ENCODE assay signal across 15 cellular contexts in the genomic region with DNA sequence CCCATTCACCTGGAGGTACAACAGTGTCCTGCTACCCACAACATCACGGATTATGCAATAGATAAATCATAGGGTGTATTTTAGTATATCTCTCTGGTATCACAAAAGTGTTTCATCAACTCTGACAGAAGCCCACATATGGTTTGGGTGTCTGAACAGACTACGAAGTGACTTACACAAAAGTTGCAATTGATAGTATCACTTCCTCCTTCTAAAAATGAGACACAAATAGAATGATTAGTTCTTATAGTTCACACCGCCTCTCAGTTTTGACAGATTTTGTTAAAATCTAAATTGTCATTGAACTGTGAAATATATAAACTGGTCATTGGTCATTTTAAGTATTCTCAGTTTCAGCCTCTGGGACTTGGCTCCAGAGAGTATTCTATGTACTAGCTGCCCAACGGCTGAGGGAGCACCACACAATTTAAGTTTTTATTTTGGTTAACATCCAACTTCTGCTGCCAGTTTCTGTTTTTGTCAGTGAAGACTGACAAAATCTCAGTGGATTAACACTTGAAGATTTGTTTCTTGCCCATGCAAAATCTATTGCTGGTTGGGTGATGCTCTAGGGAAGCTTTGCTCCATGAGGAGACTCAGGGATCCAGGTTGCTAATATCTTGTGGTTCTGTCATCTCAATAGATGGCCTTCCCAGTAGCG.
DNase-seq lines count a peak whose midpoint lies in the region; ATAC-seq, FAIRE-seq and TF ChIP-seq lines count a peak whose summit lies in the region.
"Had no signal": no experiment of that assay in that cellular context is flagged by ENCODE, and none has a peak within 500 bp of the region (broad histone marks: within the 10 kb centered on the region; RNA-seq: fewer than 3 reads in every experiment).

No MANE protein-coding gene starts in this region.

- no peak overlapping the region for H3K27ac Mint-ChIP-seq in neural progenitor cell
- no peak overlapping the region for H3K27ac Mint-ChIP-seq in T-helper 17 cell
- H3K27ac Mint-ChIP-seq: endodermal cell, WTC11 had no signal

- TF ChIP-seq POLR2A in H1 (IDR thresholded peaks at IDR 0.05; ENCODE audit: control extremely low read depth in 1 of 2, low read depth in 2 of 2, low read length in 2 of 2) (no peak), thyroid gland (IDR thresholded peaks at IDR 0.05) (no peak)

- no peaks in the 10 kb centered on the region for H3F3A ChIP-seq in neural progenitor cell (ENCODE audit: low read depth)

- H3K4me2 ChIP-seq in H1 (ENCODE audit: insufficient read depth in 1 of 2, low read depth in 2 of 2, low read length in 2 of 2) (no peak overlapping the region), neural progenitor cell (no peak overlapping the region)

- H3K23me2 ChIP-seq in H1 (ENCODE audit: low read depth, low read length): no peaks in the 10 kb centered on the region; the same call in 1 of the 2 replicates

- TF ChIP-seq CTCF in H1 (IDR thresholded peaks at IDR 0.05; ENCODE audit: control extremely low read depth in 1 of 3, insufficient read depth in 1 of 3, low read depth in 1 of 3, low read length in 3 of 3): no peak
- TF ChIP-seq CTCF in neural progenitor cell (IDR thresholded peaks at IDR 0.05): no peak
- no peak for TF ChIP-seq CTCF in thyroid gland (IDR thresholded peaks at IDR 0.05)

- H2BK20ac ChIP-seq in H1 (ENCODE audit: low read length): no peak overlapping the region

- TF ChIP-seq EP300 in H1 (IDR thresholded peaks at IDR 0.05; ENCODE audit: borderline replicate concordance in 1 of 2, low read depth in 2 of 2, low read length in 2 of 2): no peak

- H3K27me3 Mint-ChIP-seq in neural progenitor cell (ENCODE audit: insufficient read depth, low read depth): no peaks in the 10 kb centered on the region
- H3K27me3 Mint-ChIP-seq in T-helper 17 cell: no peaks in the 10 kb centered on the region

- no peak overlapping the region for H3K18ac ChIP-seq in H1 (ENCODE audit: extremely low read depth, low read length)

- H2BK5ac ChIP-seq in H1 (ENCODE audit: low read depth, low read length): no peak overlapping the region

- H2BK120ac ChIP-seq in H1 (replicated peaks; ENCODE audit: low read depth, low read length): no peak overlapping the region

- WGBS in H1 (ENCODE audit: extremely low coverage in 1 of 2, insufficient coverage in 1 of 2, insufficient read length in 1 of 2, insufficient replicate concordance in 2 of 2, low coverage in 1 of 2, low lambda C conversion rate in 2 of 2, missing lambda C conversion rate in 1 of 2), 2 experiments: 95% methylated on average over 5 of the region's 5 CpGs; no CpG with 5 or more reads in 1 of the 2 experiments
- 92 to 98% methylated on average over 5 of the region's 5 CpGs for WGBS in thyroid gland, 2 donors

- H3K4me1 Mint-ChIP-seq in neural progenitor cell (no peaks in the 10 kb centered on the region), T-helper 17 cell (no peaks in the 10 kb centered on the region)
- H3K4me1 Mint-ChIP-seq: WTC11 had no signal

- no peak overlapping the region for H3K4me3 ChIP-seq in H1 (ENCODE audit: extremely low read depth in 1 of 4, insufficient read depth in 2 of 4, low read depth in 3 of 4, low read length in 4 of 4)
- no peak overlapping the region for H3K4me3 ChIP-seq in neural progenitor cell
- no peak overlapping the region for H3K4me3 ChIP-seq in thyroid gland (replicated peaks in 1 of 3)
- no peak overlapping the region for H3K4me3 ChIP-seq in HAP-1

- H3K9me3 ChIP-seq in H1 (ENCODE audit: insufficient read depth in 2 of 2, low read depth in 1 of 2, low read length in 1 of 2) (no peaks in the 10 kb centered on the region), neural progenitor cell (ENCODE audit: low read depth) (no peaks in the 10 kb centered on the region), thyroid gland (no peaks in the 10 kb centered on the region), T-helper 17 cell (ENCODE audit: control insufficient read depth, low read length, poor library complexity, severe bottlenecking) (no peaks in the 10 kb centered on the region), HAP-1 (no peaks in the 10 kb centered on the region)
- H3K9me3 ChIP-seq: neutrophil had no signal

- H3K9ac ChIP-seq in H1 (replicated peaks in 1 of 4; ENCODE audit: extremely low read depth in 1 of 4, low read depth in 3 of 4, low read length in 3 of 4) (no peak overlapping the region), neural progenitor cell (no peak overlapping the region)

- CTCF ChIA-PET in H1 (lab: Charles Lee; ENCODE audit: partially characterized antibody): no interaction called here

- ATAC-seq in GM18867 (IDR thresholded peaks at IDR 0.05; ENCODE audit: unreplicated experiment): peak; percentile 94
- peak; percentile 80 for ATAC-seq in GM21737 (IDR thresholded peaks at IDR 0.05; ENCODE audit: unreplicated experiment)
- peak; percentile 95 for ATAC-seq in HG03378 (IDR thresholded peaks at IDR 0.05; ENCODE audit: unreplicated experiment)
- no peak for ATAC-seq in T-helper 17 cell
- ATAC-seq: WTC11 had no signal

- no peak for DNase-seq in H1 (ENCODE audit: low read depth in 1 of 2, low spot score in 2 of 2)
- no peak for DNase-seq in neural progenitor cell (ENCODE audit: low spot score)
- no peak for DNase-seq in thyroid gland
- no peak for DNase-seq in T-helper 17 cell
- no peak for DNase-seq in HAP-1 (ENCODE audit: low spot score in 2 of 2)
- DNase-seq: activated naive CD4-positive, alpha-beta T cell treated with anti-CD3 and anti-CD28 coated beads, Interleukin-2, amount 50 U/mL, for 16 hours; DND-41; endodermal cell; NCI-H510A had no signal

- H3K79me1 ChIP-seq in H1 (ENCODE audit: low read depth, low read length): no peaks in the 10 kb centered on the region

- H3K27ac ChIP-seq in H1 (ENCODE audit: low read depth, low read length): no peak overlapping the region
- no peak overlapping the region for H3K27ac ChIP-seq in neural progenitor cell
- no peak overlapping the region for H3K27ac ChIP-seq in thyroid gland
- H3K27ac ChIP-seq: neutrophil had no signal

- H3K4ac ChIP-seq in H1 (replicated peaks; ENCODE audit: insufficient read length, low read depth, low read length): no peak overlapping the region

- H3K36me3 ChIP-seq in H1 (ENCODE audit: control insufficient read depth in 2 of 4, insufficient read depth in 4 of 4, low read length in 3 of 4) (no peaks in the 10 kb centered on the region), neural progenitor cell (no peaks in the 10 kb centered on the region), thyroid gland (no peaks in the 10 kb centered on the region), HAP-1 (replicated peaks) (no peaks in the 10 kb centered on the region)
- H3K36me3 ChIP-seq: neutrophil had no signal

- H3K4me1 ChIP-seq in H1 (replicated peaks in 1 of 4; ENCODE audit: control insufficient read depth in 3 of 4, insufficient read depth in 4 of 4, low read length in 3 of 4) (no peaks in the 10 kb centered on the region), neural progenitor cell (no peaks in the 10 kb centered on the region), thyroid gland (no peaks in the 10 kb centered on the region), HAP-1 (no peaks in the 10 kb centered on the region)

- in situ Hi-C loops in HAP-1 (cut with MboI; ENCODE audit: low sequenced_read_pairs): no loop called here

- H3K36me3 Mint-ChIP-seq in neural progenitor cell: peaks cover 16% of the 10 kb centered on the region
- peaks cover 8% of the 10 kb centered on the region for H3K36me3 Mint-ChIP-seq in T-helper 17 cell (ENCODE audit: low read depth)
- H3K36me3 Mint-ChIP-seq: WTC11 had no signal

- H2AFZ ChIP-seq in H1 (ENCODE audit: low read length): no peak overlapping the region
- H2AFZ ChIP-seq in neural progenitor cell (replicated peaks): no peak overlapping the region

- H3K4me3 Mint-ChIP-seq in neural progenitor cell: no peak overlapping the region
- no peak overlapping the region for H3K4me3 Mint-ChIP-seq in T-helper 17 cell
- H3K4me3 Mint-ChIP-seq: endodermal cell, WTC11 had no signal

- H2AK5ac ChIP-seq in H1 (ENCODE audit: low read depth, low read length): no peak overlapping the region

- no peak overlapping the region for H3K14ac ChIP-seq in H1 (ENCODE audit: insufficient read length)

- peak; percentile 7 for FAIRE-seq in H1 (lab: Jason Lieb, UNC)
- FAIRE-seq: urothelium cell line had no signal

- H3K27me3 ChIP-seq in H1 (replicated peaks in 1 of 4; ENCODE audit: control insufficient read depth in 3 of 4, extremely low read depth in 1 of 4, insufficient read depth in 3 of 4, low read length in 3 of 4) (no peaks in the 10 kb centered on the region), neural progenitor cell (no peaks in the 10 kb centered on the region), thyroid gland (no peaks in the 10 kb centered on the region), HAP-1 (ENCODE audit: low read depth) (no peaks in the 10 kb centered on the region)
- H3K27me3 ChIP-seq: neutrophil had no signal

- no peaks in the 10 kb centered on the region for H3K9me3 Mint-ChIP-seq in neural progenitor cell
- H3K9me3 Mint-ChIP-seq: WTC11 had no signal

- no peak overlapping the region for H3K56ac ChIP-seq in H1 (replicated peaks; ENCODE audit: insufficient read length, low read depth, low read length)

- H3K79me2 ChIP-seq in H1 (ENCODE audit: control insufficient read depth in 1 of 2, insufficient read depth in 2 of 2, low read length in 2 of 2) (no peaks in the 10 kb centered on the region), neural progenitor cell (ENCODE audit: low read depth) (no peaks in the 10 kb centered on the region)

- H4K5ac ChIP-seq in H1 (ENCODE audit: insufficient read length, low read depth, low read length): no peak overlapping the region

- H2BK12ac ChIP-seq in H1 (ENCODE audit: low read depth, low read length): no peak overlapping the region

- POLR2A ChIA-PET in H1 (lab: Charles Lee; ENCODE audit: partially characterized antibody): no interaction called here

- intact Hi-C loops in thyroid gland (cut with DNase I): no loop called here

- H4K8ac ChIP-seq in H1 (ENCODE audit: extremely low read depth, insufficient read depth, low read length): no peak overlapping the region

- no peak overlapping the region for H4K91ac ChIP-seq in H1 (replicated peaks; ENCODE audit: insufficient read length, low read length)

- H4K20me1 ChIP-seq in H1 (replicated peaks in 1 of 2; ENCODE audit: control insufficient read depth in 1 of 2, insufficient read depth in 2 of 2, low read length in 2 of 2) (no peaks in the 10 kb centered on the region), neural progenitor cell (ENCODE audit: low read depth) (no peaks in the 10 kb centered on the region)

- H3K23ac ChIP-seq in H1 (ENCODE audit: insufficient read length): no peak overlapping the region

- TF ChIP-seq RAD21 in H1 (IDR thresholded peaks at IDR 0.05 in 1 of 2, conservative IDR thresholded peaks at IDR 0.05 in 1 of 2; ENCODE audit: low read depth in 2 of 2, low read length in 2 of 2): no peak

- no peak overlapping the region for H2BK15ac ChIP-seq in H1 (ENCODE audit: low read length)

TF ChIP-seq in H1, 55 proteins besides CTCF, POLR2A, EP300 and RAD21 (continues in another document):
- TF ChIP-seq SP4 (IDR thresholded peaks at IDR 0.05; ENCODE audit: low read length): no peak
- TF ChIP-seq POLR2AphosphoS5 (IDR thresholded peaks at IDR 0.05; ENCODE audit: low read depth, low read length): no peak
- TF ChIP-seq CREB1 (IDR thresholded peaks at IDR 0.05): no peak
